8 cellular contexts compared by ENCODE assay signal in genomic region chr4:152536545-152537182, GRCh38. TPM values are rescaled to one million over a fixed set of nuclear protein-coding genes. Genes with fewer than 3 reads are reported as not detected.
DNase-seq lines count a peak whose midpoint lies in the region; ATAC-seq lines count a peak whose summit lies in the region.

No MANE protein-coding gene starts in this region.

- H3K27ac ChIP-seq in CD8-positive, alpha-beta memory T cell (ENCODE audit: low read depth, low read length) = peak overlapping the region; percentile 98
- H3K27ac ChIP-seq in SJCRH30 (peak overlapping the region; percentile 79), caudate nucleus (ENCODE audit: low read depth, low read length) (peak overlapping the region; percentile 86)

- peaks cover 46% of the 10 kb centered on the region for H3K4me1 ChIP-seq in CD8-positive, alpha-beta memory T cell (ENCODE audit: insufficient read depth, low read length)
- peaks cover 4% of the 10 kb centered on the region for H3K4me1 ChIP-seq in SJCRH30

- H3K36me3 ChIP-seq in CD8-positive, alpha-beta memory T cell (ENCODE audit: insufficient read depth, low read length) = no peaks in the 10 kb centered on the region
- no peaks in the 10 kb centered on the region for H3K36me3 ChIP-seq in SJCRH30

- peak overlapping the region; percentile 89 to 98 (median 94) for H3K4me3 Mint-ChIP-seq in CD8-positive, alpha-beta memory T cell

- peak in 4 of 5 donors; percentile 68 to 85 (median 82) for DNase-seq in CD8-positive, alpha-beta memory T cell
- peak in 1 of 2 experiments; percentile 11 for DNase-seq in SJCRH30
- peak in 11 of 61 donors; percentile 38 to 80 (median 69) for DNase-seq in caudate nucleus (lab: John Stamatoyannopoulos, UW)
- peak; percentile 25 for DNase-seq in kidney glomerular epithelial cell (lab: John Stamatoyannopoulos, UW)
- peak; percentile 40 for DNase-seq in stimulated activated CD8-positive, alpha-beta memory T cell treated with anti-CD3 and anti-CD28 coated beads, Interleukin-15, amount 100 ng/mL, for 1 hour (ENCODE audit: low read depth)
- no peak for DNase-seq in globus pallidus (ENCODE audit: low spot score)

- peak overlapping the region; percentile 96 to 100 (median 99) for H3K27ac Mint-ChIP-seq in CD8-positive, alpha-beta memory T cell

- no peaks in the 10 kb centered on the region for H3K27me3 ChIP-seq in CD8-positive, alpha-beta memory T cell (ENCODE audit: insufficient read depth, low read length, poor library complexity, severe bottlenecking)
- H3K27me3 ChIP-seq in SJCRH30 = no peaks in the 10 kb centered on the region

- peaks cover 0 to 40% (median 7%) of the 10 kb centered on the region in 3 donors for H3K36me3 Mint-ChIP-seq in CD8-positive, alpha-beta memory T cell

- ATAC-seq in GM19043 (IDR thresholded peaks at IDR 0.05; ENCODE audit: low read depth, unreplicated experiment) (peak; percentile 26), HG03196 (IDR thresholded peaks at IDR 0.05; ENCODE audit: unreplicated experiment) (peak; percentile 32)

- no peaks in the 10 kb centered on the region for H3K9me3 Mint-ChIP-seq in CD8-positive, alpha-beta memory T cell

- H3K27me3 Mint-ChIP-seq in CD8-positive, alpha-beta memory T cell = peaks cover 0 to 7% of the 10 kb centered on the region in 2 donors

- no peaks in the 10 kb centered on the region for H3K9me3 ChIP-seq in CD8-positive, alpha-beta memory T cell (ENCODE audit: low read length)
- H3K9me3 ChIP-seq in SJCRH30 (replicated peaks) = no peaks in the 10 kb centered on the region

- CTCF ChIA-PET in CD8-positive, alpha-beta memory T cell (lab: Charles Lee) = interaction anchor here (1.0 to 6.9 kb wide), 9 partner anchors 15 to 199 kb away, joined by 3 to 40 read pairs (median 6); no protein-coding TSS in a partner anchor

- H3K4me1 Mint-ChIP-seq in CD8-positive, alpha-beta memory T cell = peaks cover 64 to 68% (median 67%) of the 10 kb centered on the region in 3 donors

- peak overlapping the region; percentile 94 for H3K4me3 ChIP-seq in CD8-positive, alpha-beta memory T cell (ENCODE audit: low read length)
- peak overlapping the region; percentile 95 for H3K4me3 ChIP-seq in SJCRH30

- POLR2A ChIA-PET in CD8-positive, alpha-beta memory T cell (lab: Charles Lee) = interaction anchor here (0.6 to 3.8 kb wide), 16 partner anchors 8 to 436 kb away, joined by 3 to 41 read pairs (median 5); partner anchors contain the start of gene TMEM154

RNA-seq across cellular contexts. Expression of gene FBXW7, which starts 0.8 kb away (rescaled TPM):
- 10 to 100 TPM; 46.6 to 54.3 TPM for total RNA-seq in CD8-positive, alpha-beta memory T cell
- polyA plus RNA-seq in CD8-positive, alpha-beta memory T cell = 42.7 TPM
- 26.5 and 35.0 TPM in 2 replicates for total RNA-seq in SJCRH30 (2014; rRNA removed; shearing (Covaris generic))
